ENCODE assay signal across 17 cellular contexts in genomic region chr7:64885520-64886240, GRCh38. TPM values are rescaled to one million over a fixed set of nuclear protein-coding genes. Genes with fewer than 3 reads are reported as not detected.
A peak's percentile ranks its signal among the peaks of the same experiment; 100 is the strongest.
DNase-seq lines count a peak whose midpoint lies in the region; ATAC-seq and TF ChIP-seq lines count a peak whose summit lies in the region.
"Had no signal": no experiment of that assay in that cellular context is flagged by ENCODE, and none has a peak within 500 bp of the region (broad histone marks: within the 10 kb centered on the region; RNA-seq: fewer than 3 reads in every experiment).

No MANE protein-coding gene starts in this region.

- peaks cover 18% of the 10 kb centered on the region for H3K4me1 ChIP-seq in CD4-positive, alpha-beta memory T cell (ENCODE audit: insufficient read depth, low read length)
- H3K4me1 ChIP-seq: BE2C had no signal

- no peaks in the 10 kb centered on the region for H3K9me3 Mint-ChIP-seq in activated CD8-positive, alpha-beta memory T cell treated with anti-CD3 and anti-CD28 coated beads, Interleukin-2, amount 10 ng/mL, durations not matched to agents 7 days and 5 days (ENCODE audit: low read depth)
- H3K9me3 Mint-ChIP-seq in CD4-positive, alpha-beta memory T cell, result peaks cover 0 to 6% (median 0%) of the 10 kb centered on the region in 8 donors
- H3K9me3 Mint-ChIP-seq: CD4-positive, alpha-beta T cell had no signal

- no peaks in the 10 kb centered on the region for H3K9me3 ChIP-seq in CD4-positive, alpha-beta memory T cell (ENCODE audit: control insufficient read depth in 1 of 2, low read length in 2 of 2)
- H3K9me3 ChIP-seq: BE2C had no signal

- peaks cover 68% of the 10 kb centered on the region for H3K27me3 Mint-ChIP-seq in activated CD8-positive, alpha-beta memory T cell treated with anti-CD3 and anti-CD28 coated beads, Interleukin-2, amount 10 ng/mL, durations not matched to agents 7 days and 5 days
- H3K27me3 Mint-ChIP-seq in CD4-positive, alpha-beta memory T cell, result peaks cover 49 to 53% of the 10 kb centered on the region in 2 donors

- DNase-seq in AG20443 (ENCODE audit: low spot score) (peak; percentile 2), GM10266 (ENCODE audit: extremely low spot score) (peak; percentile 12), left lobe of liver (ENCODE audit: low spot score) (peak; percentile 10), NCI-H146 treated with DMSO at 0.1 percent for 48 hours (lab: John Stamatoyannopoulos, UW; ENCODE audit: unreplicated experiment) (no peak), posterior cingulate gyrus (no peak), LoVo (ENCODE audit: low spot score) (no peak)
- DNase-seq in activated CD8-positive, alpha-beta memory T cell treated with anti-CD3 and anti-CD28 coated beads, Interleukin-2, amount 10 ng/mL, durations not matched to agents 7 days and 5 days, result peak; percentile 15
- no peak for DNase-seq in CD4-positive, alpha-beta memory T cell
- DNase-seq: BE2C; CD4-positive, alpha-beta T cell; DMS79; NCI-H1048; NCI-H146; NCI-H2081 treated with DMSO at 0.1 percent for 48 hours; NCI-H510A treated with DMSO at 0.1 percent for 48 hours had no signal

- TF ChIP-seq CTCF in GM10266 (IDR thresholded peaks at IDR 0.05; ENCODE audit: control insufficient read depth, insufficient read depth, low read depth, missing control alignments), result no peak

- intact Hi-C loops in CD4-positive, alpha-beta memory T cell (cut with micrococcal nuclease), result loop anchor here (5.0 kb wide), 1 partner anchor 122 kb away; the partner anchor contains the start of gene ERV3-1
- intact Hi-C loops in posterior cingulate gyrus (cut with DNase I), result no loop called here

- peaks cover 5% of the 10 kb centered on the region for H3K27me3 ChIP-seq in CD4-positive, alpha-beta memory T cell (ENCODE audit: insufficient read depth, low read length)
- H3K27me3 ChIP-seq: BE2C had no signal

- H3K4me1 Mint-ChIP-seq in activated CD8-positive, alpha-beta memory T cell treated with anti-CD3 and anti-CD28 coated beads, Interleukin-2, amount 10 ng/mL, durations not matched to agents 7 days and 5 days, result peaks cover 17% of the 10 kb centered on the region
- peaks cover 5 to 35% (median 14%) of the 10 kb centered on the region in 4 donors for H3K4me1 Mint-ChIP-seq in CD4-positive, alpha-beta memory T cell

- H3K27ac Mint-ChIP-seq in activated CD8-positive, alpha-beta memory T cell treated with anti-CD3 and anti-CD28 coated beads, Interleukin-2, amount 10 ng/mL, durations not matched to agents 7 days and 5 days, result no peak overlapping the region
- H3K27ac Mint-ChIP-seq in CD4-positive, alpha-beta memory T cell, result no peak overlapping the region
- H3K27ac Mint-ChIP-seq: CD4-positive, alpha-beta T cell; GM23338 had no signal

- H3K27ac ChIP-seq in CD4-positive, alpha-beta memory T cell (ENCODE audit: low read depth, low read length), result no peak overlapping the region

- ATAC-seq in activated CD8-positive, alpha-beta memory T cell treated with anti-CD3 and anti-CD28 coated beads, Interleukin-2, amount 10 ng/mL, durations not matched to agents 7 days and 5 days, result no peak
- no peak for ATAC-seq in left lobe of liver
- ATAC-seq: GM23338, K562 had no signal

- CTCF ChIA-PET in activated CD8-positive, alpha-beta memory T cell treated with anti-CD3 and anti-CD28 coated beads, Interleukin-2, amount 10 ng/mL, durations not matched to agents 7 days and 5 days (lab: Charles Lee), result no interaction called here
- CTCF ChIA-PET in CD4-positive, alpha-beta memory T cell (lab: Charles Lee; ENCODE audit: partially characterized antibody), result interaction anchor here (1.2 kb wide), 1 partner anchor 10 kb away, joined by 3 read pairs; no protein-coding TSS in a partner anchor

- H3K36me3 ChIP-seq in CD4-positive, alpha-beta memory T cell (ENCODE audit: insufficient read depth, low read length), result no peaks in the 10 kb centered on the region
- H3K36me3 ChIP-seq: BE2C had no signal

- POLR2A ChIA-PET in CD4-positive, alpha-beta memory T cell (lab: Charles Lee; ENCODE audit: partially characterized antibody), result no interaction called here

- peaks cover 1% of the 10 kb centered on the region for H3K36me3 Mint-ChIP-seq in activated CD8-positive, alpha-beta memory T cell treated with anti-CD3 and anti-CD28 coated beads, Interleukin-2, amount 10 ng/mL, durations not matched to agents 7 days and 5 days
- H3K36me3 Mint-ChIP-seq in CD4-positive, alpha-beta memory T cell, result no peaks in the 10 kb centered on the region

- no peak overlapping the region for H3K4me3 ChIP-seq in CD4-positive, alpha-beta memory T cell (ENCODE audit: low read length in 2 of 2)
- H3K4me3 ChIP-seq: GM23338, K562 had no signal

- no peak overlapping the region for H3K4me3 Mint-ChIP-seq in activated CD8-positive, alpha-beta memory T cell treated with anti-CD3 and anti-CD28 coated beads, Interleukin-2, amount 10 ng/mL, durations not matched to agents 7 days and 5 days
- H3K4me3 Mint-ChIP-seq in CD4-positive, alpha-beta memory T cell, result peak overlapping the region in 1 of 8 donors; percentile 60
- H3K4me3 Mint-ChIP-seq: GM23338 had no signal

RNA-seq across cellular contexts. Expression of gene ZNF273, which starts 17.4 kb away (rescaled TPM):
- total RNA-seq in activated CD8-positive, alpha-beta memory T cell treated with anti-CD3 and anti-CD28 coated beads, Interleukin-2, amount 10 ng/mL, durations not matched to agents 7 days and 5 days, result 10 to 100 TPM in 1 of 2 experiments, 1 to 10 TPM in 1; 8.4 to 13.6 TPM
- total RNA-seq in left lobe of liver, result 0.48 TPM
- 1 to 10 TPM; 8.3 to 8.9 TPM for total RNA-seq in CD4-positive, alpha-beta memory T cell
- polyA plus RNA-seq in CD4-positive, alpha-beta memory T cell, result 1 to 10 TPM; 5.0 to 5.1 TPM

Comparison
In these comparisons a context has a peak if more than half of its experiments do, and no peak if none do; other contexts are left out.
1. DNase-seq: peak in AG20443 (single experiment), GM10266 (single experiment), activated CD8-positive, alpha-beta memory T cell treated with anti-CD3 and anti-CD28 coated beads, Interleukin-2, amount 10 ng/mL, durations not matched to agents 7 days and 5 days (single experiment) and left lobe of liver (single experiment); none in CD4-positive, alpha-beta memory T cell (0 of 5), NCI-H146 treated with DMSO at 0.1 percent for 48 hours (single experiment), posterior cingulate gyrus (0 of 10) and LoVo (single experiment).